In genomic region chr22:42553475-42554361, GRCh38 we compare ENCODE assay signal across 8 cellular contexts. TPM values are rescaled to one million over a fixed set of nuclear protein-coding genes. Genes with fewer than 3 reads are reported as not detected.
DNase-seq lines count a peak whose midpoint lies in the region; ATAC-seq lines count a peak whose summit lies in the region.

TSS of gene SERHL2 (plus strand) at chr22:42553956. CDS start at chr22:42554021, 65 bp downstream.

- DNase-seq in GDM1 (lab: John Stamatoyannopoulos, UW) (peak; percentile 66), NCI-H460 (ENCODE audit: extremely low read depth, low read depth) (peak; percentile 65), lung microvascular endothelial cell (ENCODE audit: low read depth in 2 of 2) (peak; percentile 81 to 85)
- peak; percentile 60 to 62 for DNase-seq in activated CD8-positive, alpha-beta memory T cell treated with anti-CD3 and anti-CD28 coated beads for 1 hour (ENCODE audit: extremely low read depth in 1 of 2, low read depth in 1 of 2)
- DNase-seq in effector CD4-positive, alpha-beta T cell: peak; percentile 74
- DNase-seq in stimulated activated CD4-positive, alpha-beta T cell treated with anti-CD3 and anti-CD28 coated beads, TNF-alpha, amount 100 ng/mL, for 24 hours (ENCODE audit: low read depth in 3 of 3): peak; percentile 67 to 89 (median 84)

- ATAC-seq in HG02763 (IDR thresholded peaks at IDR 0.05; ENCODE audit: unreplicated experiment) (peak; percentile 79), HG03378 (IDR thresholded peaks at IDR 0.05; ENCODE audit: unreplicated experiment) (no peak)

RNA-seq across cellular contexts. Expression of gene SERHL2, which starts in this region (rescaled TPM):
- total RNA-seq in NCI-H460 (2014; rRNA removed; shearing (Covaris generic)): 1.4 and 2.1 TPM in 2 replicates
- 1.9 TPM in 1 of 2 replicates, not detected in the other for polyA plus RNA-seq in NCI-H460 (2014; cell fraction: nucleus; rRNA removed)
- total RNA-seq in lung microvascular endothelial cell: 3.3 and 3.8 TPM in 2 replicates
